In the genomic region with DNA sequence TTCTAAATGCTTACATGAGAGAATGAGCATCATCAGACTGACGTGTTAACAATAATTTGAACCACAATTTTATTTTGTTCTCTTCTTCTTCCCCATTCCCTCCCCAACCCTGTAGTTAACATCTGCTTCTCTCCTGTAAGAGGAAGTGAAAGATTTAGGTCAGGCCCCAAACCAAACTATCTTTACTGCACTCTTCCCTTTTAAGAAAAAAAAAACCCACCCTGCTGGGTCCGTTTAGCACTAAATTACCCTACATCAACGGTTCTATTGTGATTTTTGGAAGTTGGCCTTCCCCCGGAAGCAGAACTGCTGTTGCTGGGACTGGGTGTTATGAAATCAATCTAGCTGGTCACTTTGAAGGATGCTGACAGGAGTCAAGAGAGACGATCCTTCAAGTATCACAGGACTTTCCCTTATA, we compare ENCODE assay signal across 9 cellular contexts. TPM values are rescaled to one million over a fixed set of nuclear protein-coding genes. Genes with fewer than 3 reads are reported as not detected.
DNase-seq lines count a peak whose midpoint lies in the region; ATAC-seq, FAIRE-seq and TF ChIP-seq lines count a peak whose summit lies in the region.
"Had no signal": no experiment of that assay in that cellular context is flagged by ENCODE, and none has a peak within 500 bp of the region (broad histone marks: within the 10 kb centered on the region; RNA-seq: fewer than 3 reads in every experiment).

No MANE protein-coding gene starts in this region.

- no peaks in the 10 kb centered on the region for H3K9me1 ChIP-seq in K562 (ENCODE audit: control insufficient read depth, insufficient read depth, low read length)

- H4K20me1 ChIP-seq in K562 (replicated peaks; ENCODE audit: control insufficient read depth, insufficient read depth, low read length): no peaks in the 10 kb centered on the region

- no peaks in the 10 kb centered on the region for H3K27me3 ChIP-seq in K562 (ENCODE audit: control insufficient read depth in 2 of 2, insufficient read depth in 2 of 2, low read length in 2 of 2)

- H3K9ac ChIP-seq in K562 (ENCODE audit: insufficient read depth in 1 of 2, low read depth in 2 of 2, low read length in 2 of 2): no peak overlapping the region

- CTCF ChIA-PET in K562 (lab: Yijun Ruan, JAX; ENCODE audit: low intra/inter-chr PET ratio): no interaction called here

- H2AFZ ChIP-seq in K562 (ENCODE audit: low read depth, low read length): no peak overlapping the region

- WGBS in K562 (ENCODE audit: insufficient coverage, low coverage, missing lambda C conversion rate): 3% methylated on average over 5 of the region's 5 CpGs

- no peaks in the 10 kb centered on the region for H3K9me3 ChIP-seq in K562 (replicated peaks; ENCODE audit: control insufficient read depth, insufficient read depth, low read depth, low read length)

- TF ChIP-seq CTCF in GM10266 (IDR thresholded peaks at IDR 0.05; ENCODE audit: control insufficient read depth, insufficient read depth, low read depth, missing control alignments) (no peak), K562 (IDR thresholded peaks at IDR 0.05 in 2 of 3, conservative IDR thresholded peaks at IDR 0.05 in 1 of 3; ENCODE audit: insufficient read depth in 2 of 3, low read depth in 1 of 3, low read length in 3 of 3) (no peak)

- intact Hi-C loops in K562 (cut with micrococcal nuclease): no loop called here

- H3K4me3 ChIP-seq in K562: no peak overlapping the region

- H3K36me3 ChIP-seq in K562 (ENCODE audit: control insufficient read depth, insufficient read depth, low read length): no peaks in the 10 kb centered on the region

- no peaks in the 10 kb centered on the region for H3K79me2 ChIP-seq in K562 (ENCODE audit: control insufficient read depth, insufficient read depth, low read length)

- no peaks in the 10 kb centered on the region for H3K4me1 ChIP-seq in K562 (replicated peaks in 1 of 2; ENCODE audit: control insufficient read depth in 2 of 2, insufficient read depth in 2 of 2, low read length in 2 of 2)

- no peak overlapping the region for H3K27ac ChIP-seq in K562 (ENCODE audit: extremely low read depth, low read depth, low read length)

- TF ChIP-seq EP300 in K562 (IDR thresholded peaks at IDR 0.05; ENCODE audit: low read length): no peak

- DNase-seq in GM10266 (ENCODE audit: extremely low spot score) (peak; percentile 54), K562 (ENCODE audit: extremely low read depth in 1 of 4, low spot score in 3 of 4) (no peak), cerebellum (ENCODE audit: low spot score) (no peak), T1000 (lab: John Stamatoyannopoulos, UW) (no peak), NCI-H1417 (lab: John Stamatoyannopoulos, UW) (no peak)
- DNase-seq in stimulated activated CD4-positive, alpha-beta T cell treated with anti-CD3 and anti-CD28 coated beads, Interleukin-4, amount 100 ng/mL, for 4 hours: no peak
- DNase-seq: activated effector memory CD4-positive, alpha-beta T cell treated with anti-CD3 and anti-CD28 coated beads, Interleukin-2, amount 50 U/mL, for 16 hours had no signal

- ATAC-seq in GM21367 (IDR thresholded peaks at IDR 0.05; ENCODE audit: unreplicated experiment) (peak; percentile 87), HG03342 (IDR thresholded peaks at IDR 0.05; ENCODE audit: unreplicated experiment) (peak; percentile 89), K562 (no peak)

- TF ChIP-seq RAD21 in K562 (CRISPR knock-in tag; conservative IDR thresholded peaks at IDR 0.05 in 1 of 2, IDR thresholded peaks at IDR 0.05 in 1 of 2): no peak

- H3K4me2 ChIP-seq in K562 (ENCODE audit: insufficient read depth, low read length): no peak overlapping the region

- POLR2A ChIA-PET in K562 (lab: Yijun Ruan, JAX): no interaction called here

- no peak for TF ChIP-seq POLR2A in K562 (conservative IDR thresholded peaks at IDR 0.05)

- FAIRE-seq in K562 (lab: Jason Lieb, UNC): no peak

- in situ Hi-C loops in K562 (cut with MboI): no loop called here

- BruUV-seq in K562 (replicated peaks; lab: Mats Ljungman, UMichigan): no TSS peak

TF ChIP-seq in K562, 482 proteins besides CTCF, POLR2A, EP300 and RAD21:
- TF ChIP-seq SPI1 (IDR thresholded peaks at IDR 0.05; ENCODE audit: borderline replicate concordance, low read depth, low read length) (peak; percentile 19; the same call in 1 of the 2 replicates), RFX5 (IDR thresholded peaks at IDR 0.05; ENCODE audit: low read depth, low read length) (no peak)

RNA-seq across cellular contexts. Expression of a gene that starts 49.4 kb away (rescaled TPM):
- total RNA-seq in K562 (2011; cell fraction: chromatin; rRNA removed; ENCODE audit: low replicate concordance): 29.4 and 39.8 TPM in 2 replicates
- 14.0 and 18.4 TPM in 2 replicates for total RNA-seq in K562 (2011; cell fraction: nucleolus; rRNA removed)
- 16.1 and 21.3 TPM in 2 replicates for total RNA-seq in K562 (2011; cell fraction: nucleoplasm; rRNA removed)
- total RNA-seq in K562 (2014; rRNA removed): 4.7 and 5.7 TPM in 2 replicates
- total RNA-seq in K562 (2014; rRNA removed; fragmentation: Illumina TruSeq; extraction: Trizol): 7.7 and 8.9 TPM in 2 replicates
- 7.1 TPM in 2 replicates for total RNA-seq in K562 (2015; rRNA removed; fragmentation: Illumina TruSeq; extraction: Trizol)
- 13.7 and 14.2 TPM in 2 replicates for total RNA-seq in K562 (2021)
- 6.4 and 6.7 TPM in 2 replicates for polyA plus RNA-seq in K562 (2011; rRNA removed)
- polyA plus RNA-seq in K562 (2011; cell fraction: cytosol; rRNA removed): 1.8 and 2.5 TPM in 2 replicates
- polyA plus RNA-seq in K562 (2011; cell fraction: nucleus; rRNA removed): 24.5 and 25.4 TPM in 2 replicates
- polyA plus RNA-seq in K562 (2012): 2.3 and 5.2 TPM in 2 replicates
- polyA plus RNA-seq in K562 (2014; fragmentation: Illumina TruSeq; extraction: Trizol): 2.7 and 3.6 TPM in 2 replicates
- polyA plus RNA-seq in K562 (2014; fragmentation: Nextera tagmentation; extraction: Ambion mirVana): 1 to 10 TPM; 1.2 to 1.6 TPM
- polyA plus RNA-seq in K562 (2014; rRNA removed): 4.1 and 4.9 TPM in 2 replicates
- polyA minus RNA-seq in K562 (2011; rRNA and poly(A)+ RNA removed): 26.5 and 26.9 TPM in 2 replicates
- polyA minus RNA-seq in K562 (2011; cell fraction: cytosol; rRNA and poly(A)+ RNA removed): 9.8 and 10.7 TPM in 2 replicates
- 21.9 and 33.7 TPM in 2 replicates for polyA minus RNA-seq in K562 (2011; cell fraction: nucleus; rRNA and poly(A)+ RNA removed)
- 4.0 TPM for total RNA-seq in cerebellum
